Comparison of ENCODE assay signal across 14 cellular contexts in the genomic region with DNA sequence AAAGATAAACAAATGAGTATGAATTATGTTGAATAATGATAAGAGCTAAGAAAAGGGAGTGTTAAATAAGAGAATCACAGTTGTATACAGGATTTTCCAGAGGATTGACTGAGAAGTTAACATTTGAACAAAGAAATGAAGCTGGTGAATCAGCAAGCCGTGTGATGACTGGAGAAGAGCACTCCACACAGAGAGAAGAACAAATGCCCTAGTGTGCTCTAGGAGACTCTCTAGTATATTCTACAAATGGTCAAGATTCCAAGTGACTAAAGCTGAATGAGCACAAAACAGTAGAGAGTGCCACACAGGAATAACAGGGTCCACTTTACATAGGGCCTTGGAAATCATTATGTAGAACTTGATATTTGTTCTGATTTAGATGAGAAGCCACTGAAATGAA.
"Had no signal": no experiment of that assay in that cellular context is flagged by ENCODE, and none has a peak within 500 bp of the region (broad histone marks: within the 10 kb centered on the region; RNA-seq: fewer than 3 reads in every experiment).

No MANE protein-coding gene starts in this region.

- H3K4me3 Mint-ChIP-seq: activated CD8-positive, alpha-beta T cell treated with anti-CD3 and anti-CD28 coated beads for 36 hours; activated naive CD4-positive, alpha-beta T cell treated with anti-CD3 and anti-CD28 coated beads, Interleukin-2, amount 50 U/mL, for 24 hours; natural killer cell treated with Interleukin-12 subunit alpha and Interleukin-12 subunit beta and Interleukin-15 and Interleukin-18, amount 100 ng/mL, for 72 hours had no signal

- H3K9me3 Mint-ChIP-seq: activated naive CD4-positive, alpha-beta T cell treated with anti-CD3 and anti-CD28 coated beads, Interleukin-2, amount 50 U/mL, for 24 hours had no signal

- H3K4me1 ChIP-seq: tibial artery had no signal

- DNase-seq: activated CD4-positive, alpha-beta T cell treated with anti-CD3 and anti-CD28 coated beads for 4 hours; activated CD8-positive, alpha-beta T cell treated with anti-CD3 and anti-CD28 coated beads for 36 hours; activated effector memory CD4-positive, alpha-beta T cell treated with anti-CD3 and anti-CD28 coated beads, Interleukin-2, amount 50 U/mL, for 16 hours; activated T-cell treated with anti-CD3 and anti-CD28 coated beads, Interleukin-2, amount 50 U/mL, for 48 hours; dorsolateral prefrontal cortex; kidney; left ventricle myocardium superior; mesendoderm; stimulated activated CD4-positive, alpha-beta T cell treated with anti-CD3 and anti-CD28 coated beads, Interleukin-1b, Interleukin-23, amount 100 ng/mL, for 48 hours; tibial artery had no signal

- H2AFZ ChIP-seq: hepatocyte had no signal

- H3K27ac Mint-ChIP-seq: activated CD8-positive, alpha-beta T cell treated with anti-CD3 and anti-CD28 coated beads for 36 hours; activated naive CD4-positive, alpha-beta T cell treated with anti-CD3 and anti-CD28 coated beads, Interleukin-2, amount 50 U/mL, for 24 hours; natural killer cell treated with Interleukin-12 subunit alpha and Interleukin-12 subunit beta and Interleukin-15 and Interleukin-18, amount 100 ng/mL, for 72 hours had no signal

- ATAC-seq: activated CD8-positive, alpha-beta T cell treated with anti-CD3 and anti-CD28 coated beads for 36 hours; left ventricle myocardium superior; natural killer cell treated with Interleukin-12 subunit alpha and Interleukin-12 subunit beta and Interleukin-15 and Interleukin-18, amount 100 ng/mL, for 72 hours had no signal

- H3K4me1 Mint-ChIP-seq: activated naive CD4-positive, alpha-beta T cell treated with anti-CD3 and anti-CD28 coated beads, Interleukin-2, amount 50 U/mL, for 24 hours had no signal

- H3K9me3 ChIP-seq: tibial artery had no signal

- H3K36me3 Mint-ChIP-seq: activated naive CD4-positive, alpha-beta T cell treated with anti-CD3 and anti-CD28 coated beads, Interleukin-2, amount 50 U/mL, for 24 hours; natural killer cell treated with Interleukin-12 subunit alpha and Interleukin-12 subunit beta and Interleukin-15 and Interleukin-18, amount 100 ng/mL, for 72 hours had no signal

- H3K27me3 Mint-ChIP-seq: activated CD8-positive, alpha-beta T cell treated with anti-CD3 and anti-CD28 coated beads for 36 hours; activated naive CD4-positive, alpha-beta T cell treated with anti-CD3 and anti-CD28 coated beads, Interleukin-2, amount 50 U/mL, for 24 hours; natural killer cell treated with Interleukin-12 subunit alpha and Interleukin-12 subunit beta and Interleukin-15 and Interleukin-18, amount 100 ng/mL, for 72 hours had no signal

- H3K4me3 ChIP-seq: cardiac muscle cell, dorsolateral prefrontal cortex, hepatocyte, tibial artery had no signal

- H3K27me3 ChIP-seq: cardiac muscle cell, dorsolateral prefrontal cortex, hepatocyte, tibial artery had no signal

- H3K36me3 ChIP-seq: cardiac muscle cell, tibial artery had no signal
